In the genomic region with DNA sequence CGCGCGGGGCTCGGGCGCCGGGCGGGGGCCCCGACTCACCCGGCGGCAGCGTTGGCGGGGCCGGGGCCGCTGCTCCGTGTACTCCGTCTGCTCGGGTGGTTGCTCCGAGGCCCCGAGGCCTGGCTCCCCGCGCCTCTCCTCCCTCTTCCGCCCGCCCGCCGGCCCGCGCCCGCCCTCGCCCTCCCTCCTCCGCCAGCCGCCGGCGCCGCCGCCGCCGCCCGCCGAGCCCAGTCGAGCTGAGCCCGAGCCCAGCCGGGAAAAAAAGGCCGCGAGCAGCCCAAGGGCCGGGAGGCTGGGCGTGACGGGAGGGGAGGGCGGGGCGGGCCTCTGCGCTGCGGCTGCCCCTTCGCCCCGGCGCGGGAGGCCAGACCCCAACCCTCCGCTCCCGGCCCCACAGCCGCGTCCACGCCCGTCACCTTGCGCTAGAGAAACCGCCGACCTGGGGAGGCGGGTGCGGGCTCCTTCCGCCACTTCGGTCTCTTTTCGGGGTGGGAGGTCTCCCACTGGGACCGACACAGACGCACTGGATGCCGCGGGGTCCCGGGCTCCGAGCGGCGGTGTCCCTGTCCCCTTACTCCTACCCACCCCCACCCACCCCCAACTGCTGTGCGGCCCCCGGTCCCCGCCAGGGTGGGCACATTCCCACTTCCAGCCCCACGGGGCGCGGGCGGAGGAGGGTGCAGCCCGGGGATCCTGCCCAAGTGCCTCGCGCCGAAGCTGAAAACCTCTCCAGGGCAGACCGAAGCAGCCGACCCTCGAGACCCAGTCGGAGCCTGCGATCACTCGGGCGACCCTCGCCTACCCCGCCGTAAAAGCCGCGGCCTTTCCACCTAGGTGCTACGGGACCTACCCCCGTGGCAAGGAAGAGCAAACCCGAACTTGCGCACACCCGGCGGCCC, we compare ENCODE assay signal across 1 cellular context.
A peak's percentile ranks its signal among the peaks of the same experiment; 100 is the strongest.
TF ChIP-seq lines count a peak whose summit lies in the region.

A gene with protein sequence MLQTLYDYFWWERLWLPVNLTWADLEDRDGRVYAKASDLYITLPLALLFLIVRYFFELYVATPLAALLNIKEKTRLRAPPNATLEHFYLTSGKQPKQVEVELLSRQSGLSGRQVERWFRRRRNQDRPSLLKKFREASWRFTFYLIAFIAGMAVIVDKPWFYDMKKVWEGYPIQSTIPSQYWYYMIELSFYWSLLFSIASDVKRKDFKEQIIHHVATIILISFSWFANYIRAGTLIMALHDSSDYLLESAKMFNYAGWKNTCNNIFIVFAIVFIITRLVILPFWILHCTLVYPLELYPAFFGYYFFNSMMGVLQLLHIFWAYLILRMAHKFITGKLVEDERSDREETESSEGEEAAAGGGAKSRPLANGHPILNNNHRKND (minus strand): TSS at position 256 of the 899 bp plus-strand sequence. CDS start 5,745 bp downstream, outside the sequence.

TF ChIP-seq in HepG2, 621 proteins besides CTCF, POLR2A, EP300 and RAD21 (continued from another document and continues in another):
- TF ChIP-seq, protein P1, sequence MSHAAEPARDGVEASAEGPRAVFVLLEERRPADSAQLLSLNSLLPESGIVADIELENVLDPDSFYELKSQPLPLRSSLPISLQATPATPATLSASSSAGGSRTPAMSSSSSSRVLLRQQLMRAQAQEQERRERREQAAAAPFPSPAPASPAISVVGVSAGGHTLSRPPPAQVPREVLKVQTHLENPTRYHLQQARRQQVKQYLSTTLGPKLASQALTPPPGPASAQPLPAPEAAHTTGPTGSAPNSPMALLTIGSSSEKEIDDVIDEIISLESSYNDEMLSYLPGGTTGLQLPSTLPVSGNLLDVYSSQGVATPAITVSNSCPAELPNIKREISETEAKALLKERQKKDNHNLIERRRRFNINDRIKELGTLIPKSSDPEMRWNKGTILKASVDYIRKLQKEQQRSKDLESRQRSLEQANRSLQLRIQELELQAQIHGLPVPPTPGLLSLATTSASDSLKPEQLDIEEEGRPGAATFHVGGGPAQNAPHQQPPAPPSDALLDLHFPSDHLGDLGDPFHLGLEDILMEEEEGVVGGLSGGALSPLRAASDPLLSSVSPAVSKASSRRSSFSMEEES (CRISPR knock-in tag; IDR thresholded peaks at IDR 0.05) = 0 out of 2 replicates have a peak, but pooled peaks have one; percentile 14
- no peak for TF ChIP-seq ZNF546 (CRISPR knock-in tag; conservative IDR thresholded peaks at IDR 0.05)
- TF ChIP-seq YEATS2 (CRISPR knock-in tag; IDR thresholded peaks at IDR 0.05; ENCODE audit: borderline replicate concordance) = no peak
- TF ChIP-seq TMF1 (CRISPR knock-in tag; IDR thresholded peaks at IDR 0.05; ENCODE audit: low read depth) = peak; percentile 32; the same call in 1 of the 2 replicates
- no peak for TF ChIP-seq LRRFIP1 (CRISPR knock-in tag; conservative IDR thresholded peaks at IDR 0.05)
- 0 out of 2 replicates have a peak, but pooled peaks have one; percentile 17 for TF ChIP-seq HES4 (CRISPR knock-in tag; IDR thresholded peaks at IDR 0.05; ENCODE audit: borderline replicate concordance)
- TF ChIP-seq, protein P2, sequence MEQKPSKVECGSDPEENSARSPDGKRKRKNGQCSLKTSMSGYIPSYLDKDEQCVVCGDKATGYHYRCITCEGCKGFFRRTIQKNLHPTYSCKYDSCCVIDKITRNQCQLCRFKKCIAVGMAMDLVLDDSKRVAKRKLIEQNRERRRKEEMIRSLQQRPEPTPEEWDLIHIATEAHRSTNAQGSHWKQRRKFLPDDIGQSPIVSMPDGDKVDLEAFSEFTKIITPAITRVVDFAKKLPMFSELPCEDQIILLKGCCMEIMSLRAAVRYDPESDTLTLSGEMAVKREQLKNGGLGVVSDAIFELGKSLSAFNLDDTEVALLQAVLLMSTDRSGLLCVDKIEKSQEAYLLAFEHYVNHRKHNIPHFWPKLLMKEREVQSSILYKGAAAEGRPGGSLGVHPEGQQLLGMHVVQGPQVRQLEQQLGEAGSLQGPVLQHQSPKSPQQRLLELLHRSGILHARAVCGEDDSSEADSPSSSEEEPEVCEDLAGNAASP (CRISPR knock-in tag; IDR thresholded peaks at IDR 0.05; ENCODE audit: borderline replicate concordance) = no peak
- TF ChIP-seq ZNF329 (CRISPR knock-in tag; IDR thresholded peaks at IDR 0.05; ENCODE audit: low read depth) = peak; percentile 14; the same call in 1 of the 2 replicates
- TF ChIP-seq U2AF1 (optimal IDR thresholded peaks at IDR 0.05; ENCODE audit: low read depth, low read length) = no peak
- no peak for TF ChIP-seq ZNF235 (CRISPR knock-in tag; IDR thresholded peaks at IDR 0.05; ENCODE audit: borderline replicate concordance)
- peak; percentile 33 for TF ChIP-seq ZNF883 (CRISPR knock-in tag; IDR thresholded peaks at IDR 0.05; ENCODE audit: not compliant biosample characterization)
- peak; percentile 46; the same call in 1 of the 2 replicates for TF ChIP-seq BORCS8-MEF2B (CRISPR knock-in tag; IDR thresholded peaks at IDR 0.05)
- 0 out of 2 replicates have a peak, but pooled peaks have one; percentile 42 for TF ChIP-seq REL (CRISPR knock-in tag; conservative IDR thresholded peaks at IDR 0.05)
- TF ChIP-seq KLF16 (CRISPR knock-in tag; IDR thresholded peaks at IDR 0.05) = no peak
- no peak for TF ChIP-seq ZNF12 (CRISPR knock-in tag; IDR thresholded peaks at IDR 0.05)
- TF ChIP-seq, protein P3, sequence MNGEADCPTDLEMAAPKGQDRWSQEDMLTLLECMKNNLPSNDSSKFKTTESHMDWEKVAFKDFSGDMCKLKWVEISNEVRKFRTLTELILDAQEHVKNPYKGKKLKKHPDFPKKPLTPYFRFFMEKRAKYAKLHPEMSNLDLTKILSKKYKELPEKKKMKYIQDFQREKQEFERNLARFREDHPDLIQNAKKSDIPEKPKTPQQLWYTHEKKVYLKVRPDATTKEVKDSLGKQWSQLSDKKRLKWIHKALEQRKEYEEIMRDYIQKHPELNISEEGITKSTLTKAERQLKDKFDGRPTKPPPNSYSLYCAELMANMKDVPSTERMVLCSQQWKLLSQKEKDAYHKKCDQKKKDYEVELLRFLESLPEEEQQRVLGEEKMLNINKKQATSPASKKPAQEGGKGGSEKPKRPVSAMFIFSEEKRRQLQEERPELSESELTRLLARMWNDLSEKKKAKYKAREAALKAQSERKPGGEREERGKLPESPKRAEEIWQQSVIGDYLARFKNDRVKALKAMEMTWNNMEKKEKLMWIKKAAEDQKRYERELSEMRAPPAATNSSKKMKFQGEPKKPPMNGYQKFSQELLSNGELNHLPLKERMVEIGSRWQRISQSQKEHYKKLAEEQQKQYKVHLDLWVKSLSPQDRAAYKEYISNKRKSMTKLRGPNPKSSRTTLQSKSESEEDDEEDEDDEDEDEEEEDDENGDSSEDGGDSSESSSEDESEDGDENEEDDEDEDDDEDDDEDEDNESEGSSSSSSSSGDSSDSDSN (CRISPR knock-in tag; IDR thresholded peaks at IDR 0.05) = peak; percentile 80; the same call in 1 of the 2 replicates
- TF ChIP-seq ZNF296 (CRISPR knock-in tag; conservative IDR thresholded peaks at IDR 0.05) = no peak
- TF ChIP-seq GMEB1 (CRISPR knock-in tag; IDR thresholded peaks at IDR 0.05; ENCODE audit: borderline replicate concordance) = 0 out of 2 replicates have a peak, but pooled peaks have one; percentile 21
- TF ChIP-seq POGK (CRISPR knock-in tag; conservative IDR thresholded peaks at IDR 0.05) = 0 out of 2 replicates have a peak, but pooled peaks have one; percentile 57
- no peak for TF ChIP-seq SRSF4 (IDR thresholded peaks at IDR 0.05; ENCODE audit: low read depth, low read length, poor library complexity, severe bottlenecking)
- no peak for TF ChIP-seq CBFB (CRISPR knock-in tag; IDR thresholded peaks at IDR 0.05)
- no peak for TF ChIP-seq ATAD3A (CRISPR knock-in tag; IDR thresholded peaks at IDR 0.05)
- TF ChIP-seq ZSCAN30 (CRISPR knock-in tag; IDR thresholded peaks at IDR 0.05) = no peak
- TF ChIP-seq RBAK (CRISPR knock-in tag; IDR thresholded peaks at IDR 0.05) = no peak
- TF ChIP-seq SKIL (CRISPR knock-in tag; IDR thresholded peaks at IDR 0.05; ENCODE audit: borderline replicate concordance) = no peak
- no peak for TF ChIP-seq ZNF251 (CRISPR knock-in tag; IDR thresholded peaks at IDR 0.05)
- no peak for TF ChIP-seq SMAD9 (CRISPR knock-in tag; IDR thresholded peaks at IDR 0.05)
- peak; percentile 74; the same call in 1 of the 2 replicates for TF ChIP-seq ZNF724P (CRISPR knock-in tag; IDR thresholded peaks at IDR 0.05; ENCODE audit: borderline replicate concordance)
- TF ChIP-seq NFRKB (IDR thresholded peaks at IDR 0.05) = no peak
- no peak for TF ChIP-seq ZSCAN12 (CRISPR knock-in tag; IDR thresholded peaks at IDR 0.05)
- TF ChIP-seq, protein P4, sequence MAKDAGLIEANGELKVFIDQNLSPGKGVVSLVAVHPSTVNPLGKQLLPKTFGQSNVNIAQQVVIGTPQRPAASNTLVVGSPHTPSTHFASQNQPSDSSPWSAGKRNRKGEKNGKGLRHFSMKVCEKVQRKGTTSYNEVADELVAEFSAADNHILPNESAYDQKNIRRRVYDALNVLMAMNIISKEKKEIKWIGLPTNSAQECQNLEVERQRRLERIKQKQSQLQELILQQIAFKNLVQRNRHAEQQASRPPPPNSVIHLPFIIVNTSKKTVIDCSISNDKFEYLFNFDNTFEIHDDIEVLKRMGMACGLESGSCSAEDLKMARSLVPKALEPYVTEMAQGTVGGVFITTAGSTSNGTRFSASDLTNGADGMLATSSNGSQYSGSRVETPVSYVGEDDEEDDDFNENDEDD (CRISPR knock-in tag; IDR thresholded peaks at IDR 0.05; ENCODE audit: borderline replicate concordance) = 0 out of 2 replicates have a peak, but pooled peaks have one; percentile 11
- TF ChIP-seq ZNF564 (CRISPR knock-in tag; IDR thresholded peaks at IDR 0.05) = no peak
- no peak for TF ChIP-seq KAT2B (IDR thresholded peaks at IDR 0.05; ENCODE audit: borderline replicate concordance, low read depth, low read length)
- TF ChIP-seq E2F5 (CRISPR knock-in tag; conservative IDR thresholded peaks at IDR 0.05) = no peak
- no peak for TF ChIP-seq YEATS4 (CRISPR knock-in tag; IDR thresholded peaks at IDR 0.05; ENCODE audit: borderline replicate concordance)
- TF ChIP-seq ZNF616 (CRISPR knock-in tag; IDR thresholded peaks at IDR 0.05; ENCODE audit: low read depth) = no peak
- no peak for TF ChIP-seq NAIF1 (CRISPR knock-in tag; IDR thresholded peaks at IDR 0.05; ENCODE audit: borderline replicate concordance)
- TF ChIP-seq ZNF460 (CRISPR knock-in tag; IDR thresholded peaks at IDR 0.05; ENCODE audit: borderline replicate concordance) = no peak
- TF ChIP-seq KDM6A (CRISPR knock-in tag; IDR thresholded peaks at IDR 0.05; ENCODE audit: low read depth) = no peak
- 0 out of 2 replicates have a peak, but pooled peaks have one; percentile 29 for TF ChIP-seq ZNF331 (CRISPR knock-in tag; IDR thresholded peaks at IDR 0.05)
- TF ChIP-seq POLR2G (IDR thresholded peaks at IDR 0.05; ENCODE audit: low read depth, low read length) = peak; percentile 70
- TF ChIP-seq GZF1 (CRISPR knock-in tag; IDR thresholded peaks at IDR 0.05) = no peak
